In the genomic region with DNA sequence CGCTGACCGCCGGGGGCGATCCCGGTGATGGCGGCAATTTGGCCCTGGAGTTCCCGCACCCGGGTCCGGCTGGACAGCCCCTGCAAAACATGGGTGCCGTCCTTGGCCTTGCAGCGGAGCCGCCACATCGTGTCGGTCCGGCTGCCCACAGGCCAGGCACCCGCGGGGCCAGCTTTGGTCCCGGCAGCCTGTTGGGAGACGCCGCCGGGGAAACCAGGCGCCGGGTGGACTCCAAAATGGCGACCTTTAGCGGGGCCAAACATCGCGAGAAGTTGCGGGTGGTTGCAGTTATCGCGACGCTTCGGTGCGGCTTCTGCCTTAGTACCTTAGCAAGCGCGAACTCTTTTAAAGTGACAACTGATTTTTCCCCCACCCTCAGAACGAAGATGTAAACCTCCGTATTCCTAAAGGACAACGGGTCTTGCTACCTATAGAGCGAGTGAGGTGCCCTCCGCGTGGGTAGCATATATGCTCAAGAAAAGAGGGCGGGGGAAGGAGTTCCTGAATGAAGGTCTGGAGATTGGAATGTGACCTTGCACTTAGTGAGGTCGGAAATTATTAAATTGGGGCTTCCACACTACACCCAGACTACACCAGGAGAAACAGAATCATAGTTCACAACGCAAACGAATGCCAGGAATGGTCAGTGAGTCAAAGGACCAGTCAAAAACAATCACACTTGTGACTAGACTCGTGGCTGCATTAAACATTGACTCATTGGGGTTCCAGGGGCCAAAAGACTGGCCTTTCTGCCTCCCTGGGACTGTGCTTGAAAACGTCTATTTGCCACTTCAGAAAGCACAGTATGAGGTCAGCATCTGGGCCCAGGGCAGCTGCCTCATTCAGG, we compare ENCODE assay signal across 8 cellular contexts. TPM values are rescaled to one million over a fixed set of nuclear protein-coding genes. Genes with fewer than 3 reads are reported as not detected.
DNase-seq lines count a peak whose midpoint lies in the region; ATAC-seq and TF ChIP-seq lines count a peak whose summit lies in the region.

A gene (minus strand): TSS at position 441 of the 847 bp plus-strand sequence. CDS start 178 bp downstream, at position 263.

- H3K4me3 ChIP-seq in fibroblast of pulmonary artery (replicated peaks; ENCODE audit: low read depth, low read length) = peak within 1 kb of the TSS; percentile 100

- ATAC-seq in GM21447 (IDR thresholded peaks at IDR 0.05; ENCODE audit: unreplicated experiment) (peak; percentile 48), natural killer cell (peak; percentile 57 to 61 (median 59))
- ATAC-seq in stimulated activated memory B cell treated with anti-CD40 and anti-IgM and Interleukin-4, amounts not matched to agents 10 μg/mL and 1 μg/mL and 100 μg/mL, for 72 hours = peak; percentile 59

- H3K36me3 Mint-ChIP-seq in activated T-helper 2 cell treated with anti-CD3 and anti-CD28 coated beads, Interferon-gamma antibody, Interleukin-2, Interleukin-4, amounts not matched to agents 10 μg/mL and 5 μg/mL and 100 μg/mL, durations not matched to agents 14 hours and 24 hours and 36 hours (ENCODE audit: low read depth) = peaks cover 35% of the 10 kb centered on the region
- H3K36me3 Mint-ChIP-seq in natural killer cell = peaks cover 5% of the 10 kb centered on the region
- H3K36me3 Mint-ChIP-seq in stimulated activated memory B cell treated with anti-CD40 and anti-IgM and Interleukin-4, amounts not matched to agents 10 μg/mL and 1 μg/mL and 100 μg/mL, for 72 hours = no peaks in the 10 kb centered on the region

- H3K9me3 Mint-ChIP-seq in activated T-helper 2 cell treated with anti-CD3 and anti-CD28 coated beads, Interferon-gamma antibody, Interleukin-2, Interleukin-4, amounts not matched to agents 10 μg/mL and 5 μg/mL and 100 μg/mL, durations not matched to agents 14 hours and 24 hours and 36 hours = no peaks in the 10 kb centered on the region
- H3K9me3 Mint-ChIP-seq in natural killer cell = no peaks in the 10 kb centered on the region
- no peaks in the 10 kb centered on the region for H3K9me3 Mint-ChIP-seq in stimulated activated memory B cell treated with anti-CD40 and anti-IgM and Interleukin-4, amounts not matched to agents 10 μg/mL and 1 μg/mL and 100 μg/mL, for 72 hours

- H3K27me3 Mint-ChIP-seq in activated T-helper 2 cell treated with anti-CD3 and anti-CD28 coated beads, Interferon-gamma antibody, Interleukin-2, Interleukin-4, amounts not matched to agents 10 μg/mL and 5 μg/mL and 100 μg/mL, durations not matched to agents 14 hours and 24 hours and 36 hours (ENCODE audit: low read depth) = peaks cover 5% of the 10 kb centered on the region
- no peaks in the 10 kb centered on the region for H3K27me3 Mint-ChIP-seq in natural killer cell (ENCODE audit: low read depth in 2 of 2)
- no peaks in the 10 kb centered on the region for H3K27me3 Mint-ChIP-seq in stimulated activated memory B cell treated with anti-CD40 and anti-IgM and Interleukin-4, amounts not matched to agents 10 μg/mL and 1 μg/mL and 100 μg/mL, for 72 hours

- intact Hi-C loops in activated T-helper 2 cell treated with anti-CD3 and anti-CD28 coated beads, Interferon-gamma antibody, Interleukin-2, Interleukin-4, amounts not matched to agents 10 μg/mL and 5 μg/mL and 100 μg/mL, durations not matched to agents 14 hours and 24 hours and 36 hours (cut with micrococcal nuclease) = loop anchor here (1.0 to 10.0 kb wide), 5 partner anchors 26 to 449 kb away; a partner anchor contains a TSS
- intact Hi-C loops in natural killer cell (cut with micrococcal nuclease) = loop anchor here (1.0 to 5.0 kb wide), 2 partner anchors 26 to 271 kb away; a partner anchor contains a TSS

- DNase-seq in COLO829 (ENCODE audit: low spot score) = peak; percentile 96
- DNase-seq in LoVo (ENCODE audit: low spot score) = peak; percentile 94
- peak; percentile 90 for DNase-seq in RPMI7951 (ENCODE audit: low read depth)
- peak; percentile 86 for DNase-seq in activated T-helper 2 cell treated with anti-CD3 and anti-CD28 coated beads, Interferon-gamma antibody, Interleukin-2, Interleukin-4, amounts not matched to agents 10 μg/mL and 5 μg/mL and 100 μg/mL, durations not matched to agents 14 hours and 24 hours and 36 hours (ENCODE audit: low spot score)
- DNase-seq in fibroblast of pulmonary artery (ENCODE audit: low read depth) = peak; percentile 95
- DNase-seq in natural killer cell = peak; percentile 87

- no peak for TF ChIP-seq CTCF in fibroblast of pulmonary artery (IDR thresholded peaks at IDR 0.05; ENCODE audit: low read length, missing control alignments)
- TF ChIP-seq CTCF in natural killer cell (IDR thresholded peaks at IDR 0.05) = no peak

- peak within 1 kb of the TSS; percentile 97 for H3K4me3 Mint-ChIP-seq in activated T-helper 2 cell treated with anti-CD3 and anti-CD28 coated beads, Interferon-gamma antibody, Interleukin-2, Interleukin-4, amounts not matched to agents 10 μg/mL and 5 μg/mL and 100 μg/mL, durations not matched to agents 14 hours and 24 hours and 36 hours (ENCODE audit: low read depth)
- H3K4me3 Mint-ChIP-seq in natural killer cell = peak within 1 kb of the TSS; percentile 100
- H3K4me3 Mint-ChIP-seq in stimulated activated memory B cell treated with anti-CD40 and anti-IgM and Interleukin-4, amounts not matched to agents 10 μg/mL and 1 μg/mL and 100 μg/mL, for 72 hours = peak within 1 kb of the TSS; percentile 91

- H3K27ac Mint-ChIP-seq in activated T-helper 2 cell treated with anti-CD3 and anti-CD28 coated beads, Interferon-gamma antibody, Interleukin-2, Interleukin-4, amounts not matched to agents 10 μg/mL and 5 μg/mL and 100 μg/mL, durations not matched to agents 14 hours and 24 hours and 36 hours = peak within 1 kb of the TSS; percentile 96
- H3K27ac Mint-ChIP-seq in natural killer cell = peak within 1 kb of the TSS; percentile 96 to 99
- peak within 1 kb of the TSS; percentile 91 for H3K27ac Mint-ChIP-seq in stimulated activated memory B cell treated with anti-CD40 and anti-IgM and Interleukin-4, amounts not matched to agents 10 μg/mL and 1 μg/mL and 100 μg/mL, for 72 hours

- peaks cover 45% of the 10 kb centered on the region for H3K4me1 Mint-ChIP-seq in activated T-helper 2 cell treated with anti-CD3 and anti-CD28 coated beads, Interferon-gamma antibody, Interleukin-2, Interleukin-4, amounts not matched to agents 10 μg/mL and 5 μg/mL and 100 μg/mL, durations not matched to agents 14 hours and 24 hours and 36 hours (ENCODE audit: low read depth)
- H3K4me1 Mint-ChIP-seq in natural killer cell = peaks cover 48% of the 10 kb centered on the region in 2 donors
- peaks cover 59% of the 10 kb centered on the region for H3K4me1 Mint-ChIP-seq in stimulated activated memory B cell treated with anti-CD40 and anti-IgM and Interleukin-4, amounts not matched to agents 10 μg/mL and 1 μg/mL and 100 μg/mL, for 72 hours

RNA-seq across cellular contexts. Expression of the gene that starts here (rescaled TPM):
- total RNA-seq in RPMI7951 (2014; rRNA removed; shearing (Covaris generic)) = 6.9 and 7.8 TPM in 2 replicates
- total RNA-seq in activated T-helper 2 cell treated with anti-CD3 and anti-CD28 coated beads, Interferon-gamma antibody, Interleukin-2, Interleukin-4, amounts not matched to agents 10 μg/mL and 5 μg/mL and 100 μg/mL, durations not matched to agents 14 hours and 24 hours and 36 hours = 8.1 and 8.7 TPM in 2 replicates
- 10 to 100 TPM; 20.6 to 22.8 (median 21.2) TPM for total RNA-seq in natural killer cell

Comparison
In these comparisons a context has a peak if more than half of its experiments do, and no peak if none do; other contexts are left out.
1. Peak in every context shown above with its lines: DNase-seq, ATAC-seq and H3K4me3 ChIP-seq.